Comparison of ENCODE assay signal across 8 cellular contexts in genomic region chr18:9612215-9612830, GRCh38. TPM values are rescaled to one million over a fixed set of nuclear protein-coding genes. Genes with fewer than 3 reads are reported as not detected.
A peak's percentile ranks its signal among the peaks of the same experiment; 100 is the strongest.
DNase-seq lines count a peak whose midpoint lies in the region; ATAC-seq and TF ChIP-seq lines count a peak whose summit lies in the region.

No MANE protein-coding gene starts in this region.

- peak; percentile 51 for DNase-seq in A172 (ENCODE audit: low spot score)
- DNase-seq in NCI-H748 (lab: John Stamatoyannopoulos, UW; ENCODE audit: unreplicated experiment), result peak; percentile 76
- DNase-seq in activated T-cell treated with anti-CD3 and anti-CD28 coated beads, Interleukin-2, amount 50 U/mL, for 24 hours, result no peak
- DNase-seq in fibroblast of pulmonary artery (ENCODE audit: low read depth), result peak; percentile 60
- DNase-seq in neural progenitor cell (ENCODE audit: low spot score), result peak; percentile 32
- no peak for DNase-seq in GM19240 (ENCODE audit: insufficient read length, low spot score)

- H3K4me1 Mint-ChIP-seq in activated T-cell treated with anti-CD3 and anti-CD28 coated beads, Interleukin-2, amount 50 U/mL, for 24 hours (ENCODE audit: low read depth), result peaks cover 62% of the 10 kb centered on the region
- peaks cover 30% of the 10 kb centered on the region for H3K4me1 Mint-ChIP-seq in neural progenitor cell

- H3K36me3 ChIP-seq in neural progenitor cell, result peaks cover 8% of the 10 kb centered on the region

- H3K27ac ChIP-seq in neural progenitor cell, result no peak overlapping the region

- ATAC-seq in HG03565 (IDR thresholded peaks at IDR 0.05; ENCODE audit: unreplicated experiment), result peak; percentile 31

- peaks cover 71% of the 10 kb centered on the region for H3K79me2 ChIP-seq in neural progenitor cell (ENCODE audit: low read depth)

- peak overlapping the region; percentile 23 for H3K27ac Mint-ChIP-seq in activated T-cell treated with anti-CD3 and anti-CD28 coated beads, Interleukin-2, amount 50 U/mL, for 24 hours
- no peak overlapping the region for H3K27ac Mint-ChIP-seq in neural progenitor cell

- peaks cover 56% of the 10 kb centered on the region for H4K20me1 ChIP-seq in neural progenitor cell (ENCODE audit: low read depth)

- H3K4me3 Mint-ChIP-seq in activated T-cell treated with anti-CD3 and anti-CD28 coated beads, Interleukin-2, amount 50 U/mL, for 24 hours, result peak overlapping the region; percentile 92
- H3K4me3 Mint-ChIP-seq in neural progenitor cell, result peak overlapping the region; percentile 97

- peaks cover 18% of the 10 kb centered on the region for H3K4me1 ChIP-seq in neural progenitor cell

- H3K9ac ChIP-seq in neural progenitor cell, result no peak overlapping the region

- H3K4me3 ChIP-seq in fibroblast of pulmonary artery (replicated peaks; ENCODE audit: low read depth, low read length) (peak overlapping the region; percentile 83), neural progenitor cell (peak overlapping the region; percentile 95)

- TF ChIP-seq CTCF in GM12873 (IDR thresholded peaks at IDR 0.05; ENCODE audit: insufficient read depth, low read depth, low read length, missing control alignments), result peak; percentile 77
- TF ChIP-seq CTCF in fibroblast of pulmonary artery (IDR thresholded peaks at IDR 0.05; ENCODE audit: low read length, missing control alignments), result peak; percentile 87
- TF ChIP-seq CTCF in neural progenitor cell (IDR thresholded peaks at IDR 0.05), result peak; percentile 58

- H3F3A ChIP-seq in neural progenitor cell (ENCODE audit: low read depth), result peaks cover 25% of the 10 kb centered on the region

- H3K4me2 ChIP-seq in neural progenitor cell, result peak overlapping the region; percentile 92

- peaks cover 26% of the 10 kb centered on the region for H3K36me3 Mint-ChIP-seq in activated T-cell treated with anti-CD3 and anti-CD28 coated beads, Interleukin-2, amount 50 U/mL, for 24 hours (ENCODE audit: low read depth)
- H3K36me3 Mint-ChIP-seq in neural progenitor cell, result peaks cover 39% of the 10 kb centered on the region

- H3K27me3 Mint-ChIP-seq in activated T-cell treated with anti-CD3 and anti-CD28 coated beads, Interleukin-2, amount 50 U/mL, for 24 hours, result no peaks in the 10 kb centered on the region
- H3K27me3 Mint-ChIP-seq in neural progenitor cell (ENCODE audit: insufficient read depth, low read depth), result peaks cover 6% of the 10 kb centered on the region

- H3K27me3 ChIP-seq in neural progenitor cell, result no peaks in the 10 kb centered on the region

- H3K9me3 Mint-ChIP-seq in activated T-cell treated with anti-CD3 and anti-CD28 coated beads, Interleukin-2, amount 50 U/mL, for 24 hours, result no peaks in the 10 kb centered on the region
- peaks cover 12% of the 10 kb centered on the region for H3K9me3 Mint-ChIP-seq in neural progenitor cell

- H3K9me3 ChIP-seq in neural progenitor cell (ENCODE audit: low read depth), result no peaks in the 10 kb centered on the region

- no peak overlapping the region for H2AFZ ChIP-seq in neural progenitor cell (replicated peaks)

RNA-seq across cellular contexts. Expression of gene PPP4R1, which starts 2.0 kb away (rescaled TPM):
- total RNA-seq in A172 (2014; rRNA removed; shearing (Covaris generic)), result 107 and 125 TPM in 2 replicates
- 87.7 and 102 TPM in 2 replicates for total RNA-seq in neural progenitor cell (ENCODE audit: low replicate concordance)

Comparison
In these comparisons a context has a peak if more than half of its experiments do, and no peak if none do; other contexts are left out.
1. DNase-seq: peak in A172 (single experiment), NCI-H748 (single experiment), fibroblast of pulmonary artery (single experiment) and neural progenitor cell (single experiment); none in activated T-cell treated with anti-CD3 and anti-CD28 coated beads, Interleukin-2, amount 50 U/mL, for 24 hours (single experiment) and GM19240 (single experiment).
2. Peak in every context shown above with its lines, with median percentiles within 50 percentile points of each other: CTCF ChIP-seq.